Comparison of ENCODE assay signal across 17 cellular contexts in the genomic region with DNA sequence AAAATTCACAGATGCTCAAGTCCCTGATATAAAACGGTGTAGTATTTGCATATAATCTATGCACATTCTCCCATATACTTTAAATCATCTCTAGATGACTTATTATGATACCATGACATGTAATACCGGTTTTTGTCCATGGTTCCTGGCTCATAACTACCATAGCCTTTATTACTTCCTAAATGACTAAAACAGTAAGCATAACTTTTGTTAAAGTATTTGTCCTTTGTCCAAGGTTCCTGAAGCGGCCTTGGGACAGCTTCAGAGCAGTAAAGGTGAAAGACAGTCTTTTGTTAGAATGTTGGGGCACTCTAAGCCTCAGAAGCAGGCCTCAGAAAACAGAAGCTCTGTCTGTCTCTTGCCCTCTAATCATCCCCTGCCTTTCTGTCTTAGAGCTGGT.
DNase-seq lines count a peak whose midpoint lies in the region; ATAC-seq and TF ChIP-seq lines count a peak whose summit lies in the region.
"Had no signal": no experiment of that assay in that cellular context is flagged by ENCODE, and none has a peak within 500 bp of the region (broad histone marks: within the 10 kb centered on the region; RNA-seq: fewer than 3 reads in every experiment).

No MANE protein-coding gene starts in this region.

- peaks cover 50% of the 10 kb centered on the region for H3K4me1 Mint-ChIP-seq in activated naive CD8-positive, alpha-beta T cell (ENCODE audit: low read depth)
- H3K4me1 Mint-ChIP-seq in activated naive CD8-positive, alpha-beta T cell treated with anti-CD3 and anti-CD28 coated beads, Interleukin-2, amount 50 U/mL, for 24 hours = peaks cover 65% of the 10 kb centered on the region
- peaks cover 54% of the 10 kb centered on the region for H3K4me1 Mint-ChIP-seq in stimulated activated memory B cell treated with anti-CD40 and anti-IgM and Interleukin-4, amounts not matched to agents 10 μg/mL and 1 μg/mL and 100 μg/mL, for 72 hours

- H3K27me3 Mint-ChIP-seq in activated naive CD8-positive, alpha-beta T cell = no peaks in the 10 kb centered on the region
- no peaks in the 10 kb centered on the region for H3K27me3 Mint-ChIP-seq in activated naive CD8-positive, alpha-beta T cell treated with anti-CD3 and anti-CD28 coated beads, Interleukin-2, amount 50 U/mL, for 24 hours
- H3K27me3 Mint-ChIP-seq in stimulated activated memory B cell treated with anti-CD40 and anti-IgM and Interleukin-4, amounts not matched to agents 10 μg/mL and 1 μg/mL and 100 μg/mL, for 72 hours = no peaks in the 10 kb centered on the region

- no peak for ATAC-seq in activated naive CD8-positive, alpha-beta T cell treated with anti-CD3 and anti-CD28 coated beads, Interleukin-2, amount 50 U/mL, for 24 hours
- no peak for ATAC-seq in stimulated activated memory B cell treated with anti-CD40 and anti-IgM and Interleukin-4, amounts not matched to agents 10 μg/mL and 1 μg/mL and 100 μg/mL, for 72 hours
- ATAC-seq: heart right ventricle had no signal

- peak overlapping the region; percentile 54 for H3K4me3 Mint-ChIP-seq in activated naive CD8-positive, alpha-beta T cell
- no peak overlapping the region for H3K4me3 Mint-ChIP-seq in activated naive CD8-positive, alpha-beta T cell treated with anti-CD3 and anti-CD28 coated beads, Interleukin-2, amount 50 U/mL, for 24 hours
- no peak overlapping the region for H3K4me3 Mint-ChIP-seq in stimulated activated memory B cell treated with anti-CD40 and anti-IgM and Interleukin-4, amounts not matched to agents 10 μg/mL and 1 μg/mL and 100 μg/mL, for 72 hours

- H3K27me3 ChIP-seq in WERI-Rb-1 (ENCODE audit: insufficient read depth, low read depth, severe bottlenecking) = no peaks in the 10 kb centered on the region
- H3K27me3 ChIP-seq: esophagus muscularis mucosa, heart right ventricle had no signal

- TF ChIP-seq POLR2A in NB4 (IDR thresholded peaks at IDR 0.05; ENCODE audit: extremely low read depth, insufficient read length) = no peak

- H3K27ac ChIP-seq in epithelial cell of prostate (peak overlapping the region; percentile 54), WERI-Rb-1 (no peak overlapping the region)
- H3K27ac ChIP-seq: parathyroid adenoma had no signal

- TF ChIP-seq CTCF in NB4 (IDR thresholded peaks at IDR 0.05; ENCODE audit: low read depth, low read length) = no peak
- no peak for TF ChIP-seq CTCF in WERI-Rb-1 (IDR thresholded peaks at IDR 0.05; ENCODE audit: low read depth, low read length)

- in situ Hi-C loops in ACHN (cut with HindIII; ENCODE audit: low pct_ligation_motif_present, low pct_unique_long_range_greater_than_20kb, low sequenced_read_pairs) = no loop called here

- H3K36me3 ChIP-seq in WERI-Rb-1 = peaks cover 26% of the 10 kb centered on the region
- H3K36me3 ChIP-seq: esophagus muscularis mucosa had no signal

- no peak overlapping the region for H3K27ac Mint-ChIP-seq in activated naive CD8-positive, alpha-beta T cell
- H3K27ac Mint-ChIP-seq in activated naive CD8-positive, alpha-beta T cell treated with anti-CD3 and anti-CD28 coated beads, Interleukin-2, amount 50 U/mL, for 24 hours = no peak overlapping the region
- peak overlapping the region; percentile 2 for H3K27ac Mint-ChIP-seq in stimulated activated memory B cell treated with anti-CD40 and anti-IgM and Interleukin-4, amounts not matched to agents 10 μg/mL and 1 μg/mL and 100 μg/mL, for 72 hours

- H3K4me3 ChIP-seq in NB4 (ENCODE audit: low read depth, low read length) = peak overlapping the region; percentile 12
- no peak overlapping the region for H3K4me3 ChIP-seq in WERI-Rb-1 (ENCODE audit: low read depth, low read length)
- H3K4me3 ChIP-seq: esophagus muscularis mucosa, heart right ventricle had no signal

- H3K9me3 ChIP-seq in WERI-Rb-1 (ENCODE audit: severe bottlenecking) = no peaks in the 10 kb centered on the region
- H3K9me3 ChIP-seq: esophagus muscularis mucosa, heart right ventricle had no signal

- H3K9me3 Mint-ChIP-seq in activated naive CD8-positive, alpha-beta T cell (ENCODE audit: low read depth) = no peaks in the 10 kb centered on the region
- H3K9me3 Mint-ChIP-seq in activated naive CD8-positive, alpha-beta T cell treated with anti-CD3 and anti-CD28 coated beads, Interleukin-2, amount 50 U/mL, for 24 hours = no peaks in the 10 kb centered on the region
- H3K9me3 Mint-ChIP-seq in stimulated activated memory B cell treated with anti-CD40 and anti-IgM and Interleukin-4, amounts not matched to agents 10 μg/mL and 1 μg/mL and 100 μg/mL, for 72 hours = no peaks in the 10 kb centered on the region

- DNase-seq in activated naive CD8-positive, alpha-beta T cell treated with anti-CD3 and anti-CD28 coated beads, Interleukin-2, amount 50 U/mL, for 24 hours = no peak
- DNase-seq in NB4 (ENCODE audit: low read depth) (no peak), epithelial cell of prostate (ENCODE audit: low read depth, low spot score) (no peak), ACHN (no peak), WERI-Rb-1 (no peak)
- no peak for DNase-seq in stimulated activated CD4-positive, alpha-beta T cell treated with anti-CD3 and anti-CD28 coated beads, Interleukin-4, amount 100 ng/mL, for 1 hour
- DNase-seq: activated CD4-positive, alpha-beta T cell treated with anti-CD3 and anti-CD28 coated beads for 48 hours; activated T-cell treated with anti-CD3 and anti-CD28 coated beads for 4 hours; amniotic stem cell; heart right ventricle; NCI-H1417; small intestine; stimulated activated naive CD4-positive, alpha-beta T cell treated with Interleukin-2 at 50 U/mL for 16 hours had no signal

- H3K36me3 Mint-ChIP-seq in activated naive CD8-positive, alpha-beta T cell = peaks cover 5% of the 10 kb centered on the region
- peaks cover 34% of the 10 kb centered on the region for H3K36me3 Mint-ChIP-seq in activated naive CD8-positive, alpha-beta T cell treated with anti-CD3 and anti-CD28 coated beads, Interleukin-2, amount 50 U/mL, for 24 hours (ENCODE audit: low read depth)
- H3K36me3 Mint-ChIP-seq in stimulated activated memory B cell treated with anti-CD40 and anti-IgM and Interleukin-4, amounts not matched to agents 10 μg/mL and 1 μg/mL and 100 μg/mL, for 72 hours = peaks cover 11% of the 10 kb centered on the region
